Comparison of ENCODE assay signal across 7 cellular contexts in the genomic region with DNA sequence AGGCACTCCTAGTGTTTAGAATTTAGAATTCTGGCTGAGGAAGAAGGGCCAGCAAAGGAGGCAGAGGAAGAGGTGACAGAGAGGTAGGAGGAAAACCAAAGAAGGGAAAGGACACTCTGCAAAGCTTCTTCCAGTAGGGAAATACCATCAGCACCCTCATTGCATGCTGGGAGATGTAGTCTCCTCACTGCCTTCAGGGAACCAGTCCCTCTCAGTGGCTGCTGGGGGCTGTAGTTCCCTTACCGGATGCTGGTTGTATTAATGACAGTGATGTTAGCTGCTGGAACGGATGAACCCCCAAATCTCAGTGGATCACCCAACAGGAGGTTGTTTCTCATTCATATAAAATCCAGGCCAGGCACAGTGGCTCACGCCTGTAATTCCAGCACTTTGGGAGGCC. TPM values are rescaled to one million over a fixed set of nuclear protein-coding genes. Genes with fewer than 3 reads are reported as not detected.
A peak's percentile ranks its signal among the peaks of the same experiment; 100 is the strongest.
DNase-seq lines count a peak whose midpoint lies in the region; ATAC-seq and TF ChIP-seq lines count a peak whose summit lies in the region.
"Had no signal": no experiment of that assay in that cellular context is flagged by ENCODE, and none has a peak within 500 bp of the region (broad histone marks: within the 10 kb centered on the region; RNA-seq: fewer than 3 reads in every experiment).

No MANE protein-coding gene starts in this region.

- H3K4me1 ChIP-seq in adrenal gland (replicated peaks in 1 of 2): no peaks in the 10 kb centered on the region

- ATAC-seq in naive B cell (ENCODE audit: low read depth in 2 of 2): peak; percentile 72 to 77
- ATAC-seq in GM19324 (IDR thresholded peaks at IDR 0.05; ENCODE audit: low FRiP score, unreplicated experiment): no peak

- peaks cover 9 to 23% (median 18%) of the 10 kb centered on the region in 3 donors for H3K4me1 Mint-ChIP-seq in naive B cell

- no peak overlapping the region for H3K4me3 ChIP-seq in adrenal gland

- peaks cover 0 to 15% of the 10 kb centered on the region in 2 donors for H3K36me3 Mint-ChIP-seq in naive B cell
- H3K36me3 Mint-ChIP-seq: activated naive CD8-positive, alpha-beta T cell had no signal

- no peak overlapping the region for H3K27ac ChIP-seq in adrenal gland

- no peak for TF ChIP-seq POLR2A in adrenal gland (IDR thresholded peaks at IDR 0.05)

- no peak overlapping the region for H3K4me3 Mint-ChIP-seq in naive B cell
- H3K4me3 Mint-ChIP-seq: activated naive CD8-positive, alpha-beta T cell had no signal

- WGBS in adrenal gland, 4 donors: 32 to 52% (median 41%) methylated on average over 3 of the region's 3 CpGs

- peaks cover 28 to 30% (median 28%) of the 10 kb centered on the region in 3 donors for H3K27me3 Mint-ChIP-seq in naive B cell

- H3K9me3 Mint-ChIP-seq in naive B cell: peaks cover 0 to 9% (median 4%) of the 10 kb centered on the region in 7 donors

- peak overlapping the region in 2 of 6 donors; percentile 49 to 76 for H3K27ac Mint-ChIP-seq in naive B cell
- H3K27ac Mint-ChIP-seq: activated naive CD8-positive, alpha-beta T cell had no signal

- no peak for TF ChIP-seq CTCF in adrenal gland (IDR thresholded peaks at IDR 0.05)

- intact Hi-C loops in adrenal gland (cut with DNase I): no loop called here

- peak; percentile 72 for DNase-seq in SIG-M5 treated with dmso at 0.1 percent for 504 hours (lab: John Stamatoyannopoulos, UW; ENCODE audit: unreplicated experiment)
- DNase-seq in SIG-M5 (lab: John Stamatoyannopoulos, UW): no peak
- DNase-seq in MV-4-11 (lab: John Stamatoyannopoulos, UW): peak; percentile 63
- peak in 4 of 7 donors; percentile 51 to 79 (median 62) for DNase-seq in adrenal gland
- peak; percentile 39 for DNase-seq in naive B cell

- no peaks in the 10 kb centered on the region for H3K9me3 ChIP-seq in adrenal gland (replicated peaks in 1 of 3)

- no peaks in the 10 kb centered on the region for H3K27me3 ChIP-seq in adrenal gland

- no peaks in the 10 kb centered on the region for H3K36me3 ChIP-seq in adrenal gland (replicated peaks in 1 of 2)

RNA-seq across cellular contexts. Expression of a gene that starts 10.1 kb away (rescaled TPM):
- total RNA-seq in adrenal gland: 1 to 10 TPM in 3 of 8 donors, under 1 TPM in 5; 0.12 to 1.8 (median 0.77) TPM
- polyA plus RNA-seq in adrenal gland: 1 to 10 TPM in 1 of 3 donors, under 1 TPM in 2; 0.11 to 1.0 (median 0.64) TPM
- not detected for polyA plus RNA-seq in naive B cell (ENCODE audit: low read depth in 6 of 6)

RNA-seq across cellular contexts. Expression of a gene that starts 12.3 kb away (rescaled TPM):
- total RNA-seq in adrenal gland: 100 to 1,000 TPM in 7 of 8 donors, 10 to 100 TPM in 1; 67.2 to 201 (median 170) TPM
- polyA plus RNA-seq in adrenal gland: 100 to 1,000 TPM; 110 to 146 (median 126) TPM
- 10 to 100 TPM; 24.5 to 32.1 (median 26.5) TPM for polyA plus RNA-seq in naive B cell (ENCODE audit: low read depth in 6 of 6)

RNA-seq across cellular contexts. Expression of a gene that starts 39.4 kb away (rescaled TPM):
- not detected for total RNA-seq in adrenal gland
- polyA plus RNA-seq in adrenal gland (under 1 TPM in 1 of 3 donors, not detected in 2; 0.13 TPM), naive B cell (ENCODE audit: low read depth in 6 of 6) (not detected)

RNA-seq across cellular contexts. Expression of a gene that starts 39.9 kb away (rescaled TPM):
- 10 to 100 TPM in 6 of 8 donors, 1 to 10 TPM in 2; 3.3 to 26.3 (median 12.7) TPM for total RNA-seq in adrenal gland
- polyA plus RNA-seq in adrenal gland: 10 to 100 TPM in 2 of 3 donors, 1 to 10 TPM in 1; 9.6 to 26.5 (median 20.1) TPM
- polyA plus RNA-seq in naive B cell (ENCODE audit: low read depth in 6 of 6): 10 to 100 TPM in 1 of 6 donors, 1 to 10 TPM in 5; 3.9 to 12.1 (median 5.9) TPM

RNA-seq across cellular contexts. Expression of a gene that starts 42.2 kb away (rescaled TPM):
- 10 to 100 TPM in 7 of 8 donors, 1 to 10 TPM in 1; 8.5 to 48.4 (median 28.2) TPM for total RNA-seq in adrenal gland
- polyA plus RNA-seq in adrenal gland: 10 to 100 TPM in 1 of 3 donors, 1 to 10 TPM in 2; 6.6 to 15.7 (median 7.5) TPM
- 10 to 100 TPM; 27.8 to 44.8 (median 37.1) TPM for polyA plus RNA-seq in naive B cell (ENCODE audit: low read depth in 6 of 6)
